ENCODE assay signal across 24 cellular contexts in genomic region chr16:27088216-27088615, GRCh38. TPM values are rescaled to one million over a fixed set of nuclear protein-coding genes. Genes with fewer than 3 reads are reported as not detected.
A peak's percentile ranks its signal among the peaks of the same experiment; 100 is the strongest.
DNase-seq lines count a peak whose midpoint lies in the region; ATAC-seq and TF ChIP-seq lines count a peak whose summit lies in the region.
"Had no signal": no experiment of that assay in that cellular context is flagged by ENCODE, and none has a peak within 500 bp of the region (broad histone marks: within the 10 kb centered on the region; RNA-seq: fewer than 3 reads in every experiment).

No MANE protein-coding gene starts in this region.

- intact Hi-C loops in cardiac septum (cut with DNase I) (no loop called here), right cardiac atrium (cut with DNase I) (no loop called here), sigmoid colon (cut with DNase I) (no loop called here), left lung (cut with DNase I) (no loop called here)
- intact Hi-C loops in activated CD4-positive, alpha-beta T cell treated with anti-CD3 and anti-CD28 coated beads, Interleukin-2, amount 10 ng/mL, durations not matched to agents 24 days and 14 days (cut with micrococcal nuclease) = no loop called here

- H3K4me1 Mint-ChIP-seq in activated CD4-positive, alpha-beta T cell treated with anti-CD3 and anti-CD28 coated beads, Interleukin-2, amount 10 ng/mL, durations not matched to agents 24 days and 14 days = no peaks in the 10 kb centered on the region
- H3K4me1 Mint-ChIP-seq: CD14-positive monocyte; CD8-positive, alpha-beta memory T cell had no signal

- H3K27ac ChIP-seq in right cardiac atrium (ENCODE audit: low read length) (no peak overlapping the region), sigmoid colon (no peak overlapping the region), left lung (no peak overlapping the region)
- H3K27ac ChIP-seq: A549; BLaER1 treated with 17β-estradiol and CSF1 and Interleukin-3, amounts not matched to agents 10 nM and 100 nM; GM23248 had no signal

- H3K4me1 ChIP-seq in right cardiac atrium (ENCODE audit: control insufficient read depth, insufficient read depth, low read length) (no peaks in the 10 kb centered on the region), sigmoid colon (no peaks in the 10 kb centered on the region), left lung (no peaks in the 10 kb centered on the region)
- H3K4me1 ChIP-seq: A549; BE2C; BLaER1 treated with 17β-estradiol and CSF1 and Interleukin-3, amounts not matched to agents 10 nM and 100 nM; HAP-1 had no signal

- TF ChIP-seq CTCF in sigmoid colon (IDR thresholded peaks at IDR 0.05) (no peak), left lung (IDR thresholded peaks at IDR 0.05) (no peak)

- H3K9me3 ChIP-seq in right cardiac atrium (ENCODE audit: control insufficient read depth, low read length) (no peaks in the 10 kb centered on the region), sigmoid colon (no peaks in the 10 kb centered on the region), left lung (no peaks in the 10 kb centered on the region)
- H3K9me3 ChIP-seq: A549; BE2C; BLaER1 treated with 17β-estradiol and CSF1 and Interleukin-3, amounts not matched to agents 10 nM and 100 nM; HAP-1 had no signal

- H3K4me3 ChIP-seq in right cardiac atrium (ENCODE audit: low read length) (no peak overlapping the region), sigmoid colon (no peak overlapping the region), left lung (no peak overlapping the region)
- H3K4me3 ChIP-seq: A549; BLaER1 treated with 17β-estradiol and CSF1 and Interleukin-3, amounts not matched to agents 10 nM and 100 nM; GM12878; GM23248; HAP-1 had no signal

- H3K36me3 Mint-ChIP-seq in activated CD4-positive, alpha-beta T cell treated with anti-CD3 and anti-CD28 coated beads, Interleukin-2, amount 10 ng/mL, durations not matched to agents 24 days and 14 days (ENCODE audit: low read depth) = no peaks in the 10 kb centered on the region
- H3K36me3 Mint-ChIP-seq: CD14-positive monocyte; CD8-positive, alpha-beta memory T cell had no signal

- no peak overlapping the region for H3K27ac Mint-ChIP-seq in activated CD4-positive, alpha-beta T cell treated with anti-CD3 and anti-CD28 coated beads, Interleukin-2, amount 10 ng/mL, durations not matched to agents 24 days and 14 days
- H3K27ac Mint-ChIP-seq: CD14-positive monocyte; CD4-positive, alpha-beta T cell; CD8-positive, alpha-beta memory T cell; HFFc6 had no signal

- TF ChIP-seq EP300 in sigmoid colon (IDR thresholded peaks at IDR 0.05) = no peak

- peaks cover 24% of the 10 kb centered on the region for H3K27me3 Mint-ChIP-seq in activated CD4-positive, alpha-beta T cell treated with anti-CD3 and anti-CD28 coated beads, Interleukin-2, amount 10 ng/mL, durations not matched to agents 24 days and 14 days

- H3K4me3 Mint-ChIP-seq in activated CD4-positive, alpha-beta T cell treated with anti-CD3 and anti-CD28 coated beads, Interleukin-2, amount 10 ng/mL, durations not matched to agents 24 days and 14 days = no peak overlapping the region
- H3K4me3 Mint-ChIP-seq: CD14-positive monocyte; CD4-positive, alpha-beta T cell; CD8-positive, alpha-beta memory T cell; HFFc6 had no signal

- ATAC-seq in right cardiac atrium = no peak
- ATAC-seq in left lung = no peak
- ATAC-seq: A549, GM12878 had no signal

- H3K27me3 ChIP-seq in right cardiac atrium (ENCODE audit: control insufficient read depth, insufficient read depth) (no peaks in the 10 kb centered on the region), sigmoid colon (peaks cover 0 to 29% (median 5%) of the 10 kb centered on the region in 3 donors), left lung (peaks cover 0 to 62% of the 10 kb centered on the region in 2 donors)
- H3K27me3 ChIP-seq: BE2C; BLaER1 treated with 17β-estradiol and CSF1 and Interleukin-3, amounts not matched to agents 10 nM and 100 nM had no signal

- no peak for TF ChIP-seq POLR2A in sigmoid colon (IDR thresholded peaks at IDR 0.05)

- DNase-seq in cardiac septum (ENCODE audit: low spot score) (peak; percentile 24), right cardiac atrium (no peak), mesenteric fat pad (ENCODE audit: low spot score) (peak; percentile 55), sigmoid colon (peak; percentile 15), HuH-7.5 (ENCODE audit: low spot score) (no peak), left lung (no peak)
- no peak for DNase-seq in activated CD4-positive, alpha-beta T cell treated with anti-CD3 and anti-CD28 coated beads, Interleukin-2, amount 10 ng/mL, durations not matched to agents 24 days and 14 days
- DNase-seq: 8988T; ACHN; AML-193; BE2C; CD4-positive, alpha-beta T cell; CD8-positive, alpha-beta memory T cell; DMS 273 treated with DMSO at 0.1 percent for 48 hours; DMS79; EL; GDM1; GM23248; HFFc6 had no signal

- H3K9me3 Mint-ChIP-seq in activated CD4-positive, alpha-beta T cell treated with anti-CD3 and anti-CD28 coated beads, Interleukin-2, amount 10 ng/mL, durations not matched to agents 24 days and 14 days = no peaks in the 10 kb centered on the region
- H3K9me3 Mint-ChIP-seq: CD4-positive, alpha-beta T cell; CD8-positive, alpha-beta memory T cell; HFFc6 had no signal

- H3K36me3 ChIP-seq in sigmoid colon (no peaks in the 10 kb centered on the region), left lung (no peaks in the 10 kb centered on the region)
- H3K36me3 ChIP-seq: BE2C; BLaER1 treated with 17β-estradiol and CSF1 and Interleukin-3, amounts not matched to agents 10 nM and 100 nM; HAP-1 had no signal

- WGBS in right cardiac atrium = 40% methylated on average over 5 of the region's 5 CpGs
- WGBS in sigmoid colon, 2 donors = 53 to 60% methylated on average over 5 of the region's 5 CpGs

RNA-seq across cellular contexts. Expression of gene C16orf82, which starts 21.5 kb away (rescaled TPM):
- total RNA-seq in cardiac septum (not detected), right cardiac atrium (not detected), mesenteric fat pad (not detected), sigmoid colon (not detected), left lung (not detected)
- polyA plus RNA-seq in right cardiac atrium (not detected), sigmoid colon (not detected)
- not detected in 2 replicates for total RNA-seq in activated CD4-positive, alpha-beta T cell treated with anti-CD3 and anti-CD28 coated beads, Interleukin-2, amount 10 ng/mL, durations not matched to agents 24 days and 14 days
- total RNA-seq: CD4-positive, alpha-beta T cell; CD8-positive, alpha-beta memory T cell; GM12878; GM23248; HFFc6 had no signal
- polyA plus RNA-seq: A549; CD14-positive monocyte; CD8-positive, alpha-beta memory T cell; GM12878; GM23248 had no signal

Comparison
In these comparisons a context has a peak if more than half of its experiments do, and no peak if none do; other contexts are left out.
1. DNase-seq: peak in cardiac septum (single experiment), mesenteric fat pad (single experiment) and sigmoid colon (single experiment); none in right cardiac atrium (0 of 3), HuH-7.5 (single experiment), left lung (0 of 2) and activated CD4-positive, alpha-beta T cell treated with anti-CD3 and anti-CD28 coated beads, Interleukin-2, amount 10 ng/mL, durations not matched to agents 24 days and 14 days (single experiment).